ENCODE assay signal across 2 cellular contexts in the genomic region with DNA sequence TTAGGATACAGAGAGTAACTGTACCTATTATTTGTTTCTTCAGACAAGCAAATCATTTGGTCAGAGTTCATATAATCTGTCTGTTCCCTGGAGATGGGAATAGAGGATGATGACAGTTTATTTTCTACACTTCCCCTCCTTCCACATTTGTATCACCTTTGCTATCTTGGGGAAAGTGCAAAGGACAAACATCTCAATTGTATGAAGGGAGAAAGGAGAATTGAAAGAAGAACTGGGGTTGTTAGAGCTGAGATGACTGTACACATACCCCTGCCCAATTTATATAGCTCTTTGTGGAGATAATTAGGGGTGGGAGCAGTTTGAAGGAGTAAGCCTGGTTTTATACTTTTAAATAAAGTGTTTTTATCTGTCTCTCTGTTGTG.
TF ChIP-seq lines count a peak whose summit lies in the region.

No MANE protein-coding gene starts in this region.

TF ChIP-seq in SK-N-SH, 30 proteins besides CTCF, POLR2A, EP300 and RAD21:
- TF ChIP-seq ELF1 (IDR thresholded peaks at IDR 0.05): no peak
- no peak for TF ChIP-seq FOXM1 (IDR thresholded peaks at IDR 0.05; ENCODE audit: low read depth)

TF ChIP-seq in SK-N-SH treated with all-trans-retinoic acid at 6 μM for 48 hours, 23 proteins besides CTCF, POLR2A, EP300 and RAD21:
- TF ChIP-seq, protein P1, sequence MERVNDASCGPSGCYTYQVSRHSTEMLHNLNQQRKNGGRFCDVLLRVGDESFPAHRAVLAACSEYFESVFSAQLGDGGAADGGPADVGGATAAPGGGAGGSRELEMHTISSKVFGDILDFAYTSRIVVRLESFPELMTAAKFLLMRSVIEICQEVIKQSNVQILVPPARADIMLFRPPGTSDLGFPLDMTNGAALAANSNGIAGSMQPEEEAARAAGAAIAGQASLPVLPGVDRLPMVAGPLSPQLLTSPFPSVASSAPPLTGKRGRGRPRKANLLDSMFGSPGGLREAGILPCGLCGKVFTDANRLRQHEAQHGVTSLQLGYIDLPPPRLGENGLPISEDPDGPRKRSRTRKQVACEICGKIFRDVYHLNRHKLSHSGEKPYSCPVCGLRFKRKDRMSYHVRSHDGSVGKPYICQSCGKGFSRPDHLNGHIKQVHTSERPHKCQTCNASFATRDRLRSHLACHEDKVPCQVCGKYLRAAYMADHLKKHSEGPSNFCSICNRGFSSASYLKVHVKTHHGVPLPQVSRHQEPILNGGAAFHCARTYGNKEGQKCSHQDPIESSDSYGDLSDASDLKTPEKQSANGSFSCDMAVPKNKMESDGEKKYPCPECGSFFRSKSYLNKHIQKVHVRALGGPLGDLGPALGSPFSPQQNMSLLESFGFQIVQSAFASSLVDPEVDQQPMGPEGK (CRISPR knock-in tag; IDR thresholded peaks at IDR 0.05; ENCODE audit: borderline replicate concordance): no peak
- TF ChIP-seq GLIS3 (CRISPR knock-in tag; IDR thresholded peaks at IDR 0.05) (no peak), CSDC2 (CRISPR knock-in tag; IDR thresholded peaks at IDR 0.05) (no peak), ZC3H10 (CRISPR knock-in tag; IDR thresholded peaks at IDR 0.05) (no peak), ZNF8 (CRISPR knock-in tag; IDR thresholded peaks at IDR 0.05) (no peak), BACH2 (CRISPR knock-in tag; IDR thresholded peaks at IDR 0.05; ENCODE audit: borderline replicate concordance) (no peak), ISL1 (CRISPR knock-in tag; IDR thresholded peaks at IDR 0.05) (no peak), OSR1 (CRISPR knock-in tag; IDR thresholded peaks at IDR 0.05) (no peak), ZFP30 (CRISPR knock-in tag; IDR thresholded peaks at IDR 0.05) (no peak)
- TF ChIP-seq, protein P2, sequence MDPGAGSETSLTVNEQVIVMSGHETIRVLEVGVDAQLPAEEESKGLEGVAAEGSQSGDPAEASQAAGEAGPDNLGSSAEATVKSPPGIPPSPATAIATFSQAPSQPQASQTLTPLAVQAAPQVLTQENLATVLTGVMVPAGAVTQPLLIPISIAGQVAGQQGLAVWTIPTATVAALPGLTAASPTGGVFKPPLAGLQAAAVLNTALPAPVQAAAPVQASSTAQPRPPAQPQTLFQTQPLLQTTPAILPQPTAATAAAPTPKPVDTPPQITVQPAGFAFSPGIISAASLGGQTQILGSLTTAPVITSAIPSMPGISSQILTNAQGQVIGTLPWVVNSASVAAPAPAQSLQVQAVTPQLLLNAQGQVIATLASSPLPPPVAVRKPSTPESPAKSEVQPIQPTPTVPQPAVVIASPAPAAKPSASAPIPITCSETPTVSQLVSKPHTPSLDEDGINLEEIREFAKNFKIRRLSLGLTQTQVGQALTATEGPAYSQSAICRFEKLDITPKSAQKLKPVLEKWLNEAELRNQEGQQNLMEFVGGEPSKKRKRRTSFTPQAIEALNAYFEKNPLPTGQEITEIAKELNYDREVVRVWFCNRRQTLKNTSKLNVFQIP (CRISPR knock-in tag; IDR thresholded peaks at IDR 0.05; ENCODE audit: borderline replicate concordance, low read depth): no peak
